Comparison of ENCODE assay signal across 17 cellular contexts in genomic region chr6:135566311-135567068, GRCh38.
"Had no signal": no experiment of that assay in that cellular context is flagged by ENCODE, and none has a peak within 500 bp of the region (broad histone marks: within the 10 kb centered on the region; RNA-seq: fewer than 3 reads in every experiment).

No MANE protein-coding gene starts in this region.

- H3K27me3 Mint-ChIP-seq: activated naive CD8-positive, alpha-beta T cell; natural killer cell treated with Interleukin-12 subunit alpha and Interleukin-12 subunit beta and Interleukin-15 and Interleukin-18, amount 100 ng/mL, for 72 hours had no signal

- H3K9me3 Mint-ChIP-seq: stimulated activated naive B cell treated with anti-CD40 and anti-IgM and Interleukin-4, amounts not matched to agents 10 μg/mL and 1 μg/mL and 100 μg/mL, for 72 hours had no signal

- ATAC-seq: natural killer cell treated with Interleukin-12 subunit alpha and Interleukin-12 subunit beta and Interleukin-15 and Interleukin-18, amount 100 ng/mL, for 72 hours; stimulated activated naive B cell treated with anti-CD40 and anti-IgM and Interleukin-4, amounts not matched to agents 10 μg/mL and 1 μg/mL and 100 μg/mL, for 72 hours had no signal

- H3K9me3 ChIP-seq: ascending aorta, breast epithelium, transverse colon, vagina had no signal

- DNase-seq: activated CD4-positive, CD25-positive, alpha-beta regulatory T cell treated with anti-CD3 and anti-CD28 coated beads, Interleukin-2, amount 50 U/mL, for 72 hours; activated CD8-positive, alpha-beta memory T cell treated with anti-CD3 and anti-CD28 coated beads for 24 hours; activated gamma-delta T cell treated with Interleukin-2 at 50 U/mL for 16 hours; activated T-cell treated with anti-CD3 and anti-CD28 coated beads for 4 hours; dermis blood vessel endothelial cell; foreskin melanocyte; head of caudate nucleus; mesenchymal stem cell; nucleus accumbens; stimulated activated CD4-positive, alpha-beta T cell treated with anti-CD3 and anti-CD28 coated beads, Interleukin-2, amount 100 ng/mL, for 48 hours; stimulated activated naive B cell treated with anti-CD40 and anti-IgM and Interleukin-4, amounts not matched to agents 10 μg/mL and 1 μg/mL and 100 μg/mL, for 72 hours; transverse colon had no signal

- H3K36me3 Mint-ChIP-seq: activated naive CD8-positive, alpha-beta T cell; natural killer cell treated with Interleukin-12 subunit alpha and Interleukin-12 subunit beta and Interleukin-15 and Interleukin-18, amount 100 ng/mL, for 72 hours had no signal

- H3K4me3 Mint-ChIP-seq: activated naive CD8-positive, alpha-beta T cell; natural killer cell treated with Interleukin-12 subunit alpha and Interleukin-12 subunit beta and Interleukin-15 and Interleukin-18, amount 100 ng/mL, for 72 hours; stimulated activated naive B cell treated with anti-CD40 and anti-IgM and Interleukin-4, amounts not matched to agents 10 μg/mL and 1 μg/mL and 100 μg/mL, for 72 hours had no signal

- H3K27ac Mint-ChIP-seq: activated naive CD8-positive, alpha-beta T cell; natural killer cell treated with Interleukin-12 subunit alpha and Interleukin-12 subunit beta and Interleukin-15 and Interleukin-18, amount 100 ng/mL, for 72 hours had no signal
